21 cellular contexts compared by ENCODE assay signal in the genomic region with DNA sequence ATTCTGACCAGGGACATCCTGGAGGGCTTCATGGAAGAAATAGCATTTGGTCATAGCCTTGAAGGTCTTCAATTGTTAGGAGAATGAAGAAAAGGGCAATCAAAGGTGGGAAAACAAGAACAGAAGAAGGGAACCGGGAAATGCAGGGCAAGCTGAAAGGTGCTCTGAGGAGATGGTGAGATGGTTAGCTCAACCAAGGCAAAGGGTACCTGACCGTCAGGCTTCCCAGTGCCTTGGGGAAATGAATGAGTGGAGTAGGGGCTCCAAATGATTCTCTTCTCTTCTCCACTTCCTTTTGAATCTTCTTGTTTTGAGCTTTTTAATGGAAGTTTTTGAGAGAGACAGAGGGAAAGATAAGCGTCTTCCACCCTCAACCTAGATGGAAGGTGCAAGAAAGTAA.
"Had no signal": no experiment of that assay in that cellular context is flagged by ENCODE, and none has a peak within 500 bp of the region (broad histone marks: within the 10 kb centered on the region; RNA-seq: fewer than 3 reads in every experiment).

No MANE protein-coding gene starts in this region.

- H3K27me3 ChIP-seq: colonic mucosa, esophagus squamous epithelium, foreskin keratinocyte, gastrocnemius medialis, gastroesophageal sphincter, heart left ventricle had no signal

- DNase-seq: colonic mucosa; cortex of kidney; dermis blood vessel endothelial cell; dorsolateral prefrontal cortex; effector CD4-positive, alpha-beta T cell; effector CD8-positive, alpha-beta T cell; effector memory CD4-positive, alpha-beta T cell; effector memory CD8-positive, alpha-beta T cell; endodermal cell; erythroblast; esophagus squamous epithelium; foreskin keratinocyte; foreskin melanocyte; gastrocnemius medialis; glutamatergic neuron; head of caudate nucleus; heart left ventricle; heart right ventricle had no signal

- H3K36me3 ChIP-seq: colonic mucosa, esophagus squamous epithelium, gastrocnemius medialis, gastroesophageal sphincter, heart left ventricle, heart right ventricle had no signal

- H3K4me1 ChIP-seq: colonic mucosa, esophagus squamous epithelium, foreskin keratinocyte, gastrocnemius medialis, gastroesophageal sphincter, heart left ventricle, heart right ventricle had no signal

- H3K4me3 ChIP-seq: colonic mucosa, coronary artery, dorsolateral prefrontal cortex, esophagus squamous epithelium, gastrocnemius medialis, gastroesophageal sphincter, heart left ventricle, heart right ventricle had no signal

- H3K27ac ChIP-seq: colonic mucosa, coronary artery, dorsolateral prefrontal cortex, epithelial cell of prostate, esophagus squamous epithelium, foreskin keratinocyte, gastrocnemius medialis, gastroesophageal sphincter, heart left ventricle, heart right ventricle had no signal

- H3K9me3 ChIP-seq: colonic mucosa, esophagus squamous epithelium, gastrocnemius medialis had no signal
